In genomic region chr15:57363661-57364060, GRCh38 we compare ENCODE assay signal across 29 cellular contexts. TPM values are rescaled to one million over a fixed set of nuclear protein-coding genes. Genes with fewer than 3 reads are reported as not detected.
"Had no signal": no experiment of that assay in that cellular context is flagged by ENCODE, and none has a peak within 500 bp of the region (broad histone marks: within the 10 kb centered on the region; RNA-seq: fewer than 3 reads in every experiment).

No MANE protein-coding gene starts in this region.

- H3K27me3 ChIP-seq: neural progenitor cell, right atrium auricular region, right lobe of liver, stomach, testis, thyroid gland, transverse colon, upper lobe of left lung, vagina had no signal

- H3K9me3 Mint-ChIP-seq: immature natural killer cell; naive B cell; natural killer cell; stimulated activated memory B cell treated with anti-CD40 and anti-IgM and Interleukin-4, amounts not matched to agents 10 μg/mL and 1 μg/mL and 100 μg/mL, for 72 hours had no signal

- H3K4me2 ChIP-seq: neural progenitor cell, smooth muscle cell had no signal

- H3K4me1 ChIP-seq: left ventricle myocardium inferior, parathyroid adenoma, psoas muscle, right atrium auricular region, testis, vagina had no signal

- ATAC-seq: natural killer cell; psoas muscle; right lobe of liver; stimulated activated memory B cell treated with anti-CD40 and anti-IgM and Interleukin-4, amounts not matched to agents 10 μg/mL and 1 μg/mL and 100 μg/mL, for 72 hours; stimulated activated naive CD8-positive, alpha-beta T cell treated with anti-CD3 and anti-CD28 coated beads, Interleukin-15, Interleukin-2, amounts not matched to agents 100 U/mL and 50 U/mL, for 24 hours had no signal

- H3K9ac ChIP-seq: neural progenitor cell, parathyroid adenoma had no signal

- H3K27ac ChIP-seq: left ventricle myocardium inferior, neural progenitor cell, neutrophil, parathyroid adenoma, psoas muscle, right atrium auricular region, right lobe of liver, stomach, testis, thyroid gland, transverse colon, upper lobe of left lung, vagina had no signal

- H3K4me3 ChIP-seq: left ventricle myocardium inferior, lung, neural progenitor cell, psoas muscle, right atrium auricular region, right lobe of liver, smooth muscle cell, stomach, testis, thyroid gland, transverse colon, upper lobe of left lung, vagina had no signal

- H3K27ac Mint-ChIP-seq: immature natural killer cell; natural killer cell; nephron progenitor cell; neural progenitor cell; stimulated activated memory B cell treated with anti-CD40 and anti-IgM and Interleukin-4, amounts not matched to agents 10 μg/mL and 1 μg/mL and 100 μg/mL, for 72 hours had no signal

- H3K4me3 Mint-ChIP-seq: immature natural killer cell; naive B cell; natural killer cell; nephron progenitor cell; neural progenitor cell; stimulated activated memory B cell treated with anti-CD40 and anti-IgM and Interleukin-4, amounts not matched to agents 10 μg/mL and 1 μg/mL and 100 μg/mL, for 72 hours had no signal

- H3K9me3 ChIP-seq: left ventricle myocardium inferior, neutrophil, psoas muscle, right atrium auricular region, right lobe of liver, stomach, testis, thyroid gland, transverse colon, upper lobe of left lung, vagina had no signal

- H3K36me3 ChIP-seq: left ventricle myocardium inferior, neural progenitor cell, neutrophil, right atrium auricular region, right lobe of liver, stomach, thyroid gland, transverse colon, upper lobe of left lung, vagina had no signal

- FAIRE-seq: islet of Langerhans, kidney had no signal

- H2AFZ ChIP-seq: parathyroid adenoma had no signal

- H3K27me3 Mint-ChIP-seq: naive B cell; stimulated activated memory B cell treated with anti-CD40 and anti-IgM and Interleukin-4, amounts not matched to agents 10 μg/mL and 1 μg/mL and 100 μg/mL, for 72 hours had no signal

- H3K79me2 ChIP-seq: parathyroid adenoma had no signal

- H3K36me3 Mint-ChIP-seq: immature natural killer cell; naive B cell; natural killer cell; neural progenitor cell; stimulated activated memory B cell treated with anti-CD40 and anti-IgM and Interleukin-4, amounts not matched to agents 10 μg/mL and 1 μg/mL and 100 μg/mL, for 72 hours had no signal

- DNase-seq: hypothalamus; immature natural killer cell; kidney; left ventricle myocardium inferior; naive B cell; natural killer cell; nephron progenitor cell; occipital lobe; psoas muscle; right lobe of liver; stimulated activated CD4-positive, alpha-beta T cell treated with anti-CD3 and anti-CD28 coated beads, Interleukin-1b, Interleukin-23, amount 100 ng/mL, for 48 hours; stimulated activated CD4-positive, alpha-beta T cell treated with anti-CD3 and anti-CD28 coated beads, Interleukin-2, amount 100 ng/mL, for 48 hours; stimulated activated CD4-positive, alpha-beta T cell treated with anti-CD3 and anti-CD28 coated beads, Interleukin-4, amount 100 ng/mL, for 4 hours; stimulated activated CD8-positive, alpha-beta memory T cell treated with anti-CD3 and anti-CD28 coated beads, Interleukin-4, amount 100 ng/mL, for 48 hours; stimulated activated naive CD8-positive, alpha-beta T cell treated with anti-CD3 and anti-CD28 coated beads, Interleukin-15, Interleukin-2, amounts not matched to agents 100 U/mL and 50 U/mL, for 24 hours; stomach; testis; thyroid gland; transverse colon; upper lobe of left lung had no signal

- H3K4me1 Mint-ChIP-seq: immature natural killer cell, natural killer cell had no signal

RNA-seq across cellular contexts. Expression of gene CGNL1, which starts 12.6 kb away (rescaled TPM):
- total RNA-seq: natural killer cell had no signal
- polyA plus RNA-seq: immature natural killer cell had no signal
